In genomic region chr1:41359211-41360073, GRCh38 we compare ENCODE assay signal across 8 cellular contexts. TPM values are rescaled to one million over a fixed set of nuclear protein-coding genes. Genes with fewer than 3 reads are reported as not detected.
DNase-seq lines count a peak whose midpoint lies in the region; ATAC-seq and TF ChIP-seq lines count a peak whose summit lies in the region.

No MANE protein-coding gene starts in this region.

- no peaks in the 10 kb centered on the region for H3K9me3 Mint-ChIP-seq in activated CD4-positive, alpha-beta memory T cell treated with anti-CD3 and anti-CD28 coated beads, Interleukin-2, amount 10 ng/mL, durations not matched to agents 7 days and 5 days
- H3K9me3 Mint-ChIP-seq in activated CD4-positive, alpha-beta memory T cell treated with anti-CD3 and anti-CD28 coated beads for 36 hours = no peaks in the 10 kb centered on the region

- in situ Hi-C loops in GM13977 (cut with MboI; ENCODE audit: low pct_unique_long_range_greater_than_20kb, low sequenced_read_pairs, unreplicated experiment) = no loop called here

- H3K4me3 ChIP-seq in adipocyte (ENCODE audit: low read length) = no peak overlapping the region
- no peak overlapping the region for H3K4me3 ChIP-seq in suprapubic skin
- H3K4me3 ChIP-seq in WERI-Rb-1 (ENCODE audit: low read depth, low read length) = no peak overlapping the region

- H3K9me3 ChIP-seq in adipocyte (ENCODE audit: control insufficient read depth, low read length) (no peaks in the 10 kb centered on the region), suprapubic skin (no peaks in the 10 kb centered on the region), WERI-Rb-1 (ENCODE audit: severe bottlenecking) (no peaks in the 10 kb centered on the region)

- no peak for TF ChIP-seq POLR2A in suprapubic skin (IDR thresholded peaks at IDR 0.05)

- peaks cover 40% of the 10 kb centered on the region for H3K27me3 Mint-ChIP-seq in activated CD4-positive, alpha-beta memory T cell treated with anti-CD3 and anti-CD28 coated beads, Interleukin-2, amount 10 ng/mL, durations not matched to agents 7 days and 5 days
- H3K27me3 Mint-ChIP-seq in activated CD4-positive, alpha-beta memory T cell treated with anti-CD3 and anti-CD28 coated beads for 36 hours = peaks cover 19% of the 10 kb centered on the region

- H3K36me3 ChIP-seq in adipocyte (ENCODE audit: control insufficient read depth, insufficient read depth, low read length, severe bottlenecking) = no peaks in the 10 kb centered on the region
- no peaks in the 10 kb centered on the region for H3K36me3 ChIP-seq in suprapubic skin
- peaks cover 17% of the 10 kb centered on the region for H3K36me3 ChIP-seq in WERI-Rb-1

- DNase-seq in activated CD4-positive, alpha-beta memory T cell treated with anti-CD3 and anti-CD28 coated beads, Interleukin-2, amount 10 ng/mL, durations not matched to agents 7 days and 5 days = peak; percentile 15
- no peak for DNase-seq in activated CD4-positive, alpha-beta memory T cell treated with anti-CD3 and anti-CD28 coated beads for 36 hours
- DNase-seq in adipocyte (ENCODE audit: low read depth) = peak; percentile 63
- DNase-seq in kidney tubule cell (ENCODE audit: low spot score) = peak; percentile 45
- peak; percentile 62 to 69 for DNase-seq in suprapubic skin (ENCODE audit: low spot score in 2 of 2)
- DNase-seq in GM13977 (ENCODE audit: low spot score) = no peak
- DNase-seq in WERI-Rb-1 = no peak

- H3K9ac ChIP-seq in adipocyte (ENCODE audit: low read length) = no peak overlapping the region

- H3K4me1 ChIP-seq in adipocyte (ENCODE audit: control insufficient read depth, insufficient read depth, low read length) (peaks cover 13% of the 10 kb centered on the region), suprapubic skin (peaks cover 60% of the 10 kb centered on the region)

- no peak overlapping the region for H3K4me3 Mint-ChIP-seq in activated CD4-positive, alpha-beta memory T cell treated with anti-CD3 and anti-CD28 coated beads, Interleukin-2, amount 10 ng/mL, durations not matched to agents 7 days and 5 days
- H3K4me3 Mint-ChIP-seq in activated CD4-positive, alpha-beta memory T cell treated with anti-CD3 and anti-CD28 coated beads for 36 hours = no peak overlapping the region

- CTCF ChIA-PET in activated CD4-positive, alpha-beta memory T cell treated with anti-CD3 and anti-CD28 coated beads, Interleukin-2, amount 10 ng/mL, durations not matched to agents 7 days and 5 days (lab: Charles Lee) = interaction anchor here (1.2 kb wide), 1 partner anchor 35 kb away, joined by 3 read pairs; no protein-coding TSS in a partner anchor
- CTCF ChIA-PET in activated CD4-positive, alpha-beta memory T cell treated with anti-CD3 and anti-CD28 coated beads for 36 hours (lab: Charles Lee) = no interaction called here

- intact Hi-C loops in activated CD4-positive, alpha-beta memory T cell treated with anti-CD3 and anti-CD28 coated beads for 36 hours (cut with micrococcal nuclease) = loop anchor here (10.0 kb wide), 1 partner anchor 375 kb away; no protein-coding TSS in a partner anchor

- H3K36me3 Mint-ChIP-seq in activated CD4-positive, alpha-beta memory T cell treated with anti-CD3 and anti-CD28 coated beads, Interleukin-2, amount 10 ng/mL, durations not matched to agents 7 days and 5 days (ENCODE audit: low read depth) = no peaks in the 10 kb centered on the region
- no peaks in the 10 kb centered on the region for H3K36me3 Mint-ChIP-seq in activated CD4-positive, alpha-beta memory T cell treated with anti-CD3 and anti-CD28 coated beads for 36 hours

- H3K27me3 ChIP-seq in adipocyte (replicated peaks; ENCODE audit: control insufficient read depth, insufficient read depth, low read length) (peaks cover 19% of the 10 kb centered on the region), suprapubic skin (no peaks in the 10 kb centered on the region), WERI-Rb-1 (ENCODE audit: insufficient read depth, low read depth, severe bottlenecking) (no peaks in the 10 kb centered on the region)

- H3K27ac Mint-ChIP-seq in activated CD4-positive, alpha-beta memory T cell treated with anti-CD3 and anti-CD28 coated beads, Interleukin-2, amount 10 ng/mL, durations not matched to agents 7 days and 5 days = peak overlapping the region; percentile 38
- no peak overlapping the region for H3K27ac Mint-ChIP-seq in activated CD4-positive, alpha-beta memory T cell treated with anti-CD3 and anti-CD28 coated beads for 36 hours

- 78% methylated on average over 8 of the region's 10 CpGs for WGBS in suprapubic skin

- H3K27ac ChIP-seq in suprapubic skin (no peak overlapping the region), WERI-Rb-1 (no peak overlapping the region)

- no peak for ATAC-seq in HG02840 (IDR thresholded peaks at IDR 0.05; ENCODE audit: low FRiP score, unreplicated experiment)

- no peak for TF ChIP-seq CTCF in suprapubic skin (IDR thresholded peaks at IDR 0.05)
- TF ChIP-seq CTCF in GM13977 (IDR thresholded peaks at IDR 0.05; ENCODE audit: extremely low read depth, insufficient read depth, missing control alignments) = no peak
- no peak for TF ChIP-seq CTCF in WERI-Rb-1 (IDR thresholded peaks at IDR 0.05; ENCODE audit: low read depth, low read length)

- POLR2A ChIA-PET in activated CD4-positive, alpha-beta memory T cell treated with anti-CD3 and anti-CD28 coated beads, Interleukin-2, amount 10 ng/mL, durations not matched to agents 7 days and 5 days (lab: Charles Lee) = no interaction called here
- POLR2A ChIA-PET in activated CD4-positive, alpha-beta memory T cell treated with anti-CD3 and anti-CD28 coated beads for 36 hours (lab: Charles Lee) = no interaction called here

- no peak for TF ChIP-seq EP300 in suprapubic skin (IDR thresholded peaks at IDR 0.05)

- peaks cover 8% of the 10 kb centered on the region for H3K4me1 Mint-ChIP-seq in activated CD4-positive, alpha-beta memory T cell treated with anti-CD3 and anti-CD28 coated beads, Interleukin-2, amount 10 ng/mL, durations not matched to agents 7 days and 5 days
- peaks cover 4% of the 10 kb centered on the region for H3K4me1 Mint-ChIP-seq in activated CD4-positive, alpha-beta memory T cell treated with anti-CD3 and anti-CD28 coated beads for 36 hours (ENCODE audit: low read depth)

RNA-seq across cellular contexts. Expression of gene FOXO6, which starts 1.8 kb away (rescaled TPM):
- total RNA-seq in activated CD4-positive, alpha-beta memory T cell treated with anti-CD3 and anti-CD28 coated beads, Interleukin-2, amount 10 ng/mL, durations not matched to agents 7 days and 5 days = under 1 TPM in 1 of 2 experiments, not detected in 1; 0.20 TPM
- under 1 TPM; 0.19 TPM for total RNA-seq in activated CD4-positive, alpha-beta memory T cell treated with anti-CD3 and anti-CD28 coated beads for 36 hours
- 1 to 10 TPM; 1.4 to 2.8 (median 1.6) TPM for total RNA-seq in suprapubic skin

Comparison
In these comparisons a context has a peak if more than half of its experiments do, and no peak if none do; other contexts are left out.
1. DNase-seq: peak in activated CD4-positive, alpha-beta memory T cell treated with anti-CD3 and anti-CD28 coated beads, Interleukin-2, amount 10 ng/mL, durations not matched to agents 7 days and 5 days (single experiment), adipocyte (single experiment), kidney tubule cell (single experiment) and suprapubic skin (2 of 2); none in activated CD4-positive, alpha-beta memory T cell treated with anti-CD3 and anti-CD28 coated beads for 36 hours (single experiment), GM13977 (single experiment) and WERI-Rb-1 (single experiment).